ENCODE assay signal across 1 cellular context in genomic region chr1:29124366-29125236, GRCh38.
TF ChIP-seq lines count a peak whose summit lies in the region.

No MANE protein-coding gene starts in this region.

TF ChIP-seq in K562, 482 proteins besides CTCF, POLR2A, EP300 and RAD21 (continued from another document and continues in another):
- TF ChIP-seq ZBTB43 (CRISPR knock-in tag; IDR thresholded peaks at IDR 0.05) (no peak), SRF (CRISPR knock-in tag; IDR thresholded peaks at IDR 0.05) (no peak), ZNF134 (CRISPR knock-in tag; conservative IDR thresholded peaks at IDR 0.05) (no peak), ARID2 (IDR thresholded peaks at IDR 0.05) (no peak), ZNF79 (CRISPR knock-in tag; IDR thresholded peaks at IDR 0.05; ENCODE audit: low read depth) (no peak), ZNF143 (CRISPR knock-in tag; IDR thresholded peaks at IDR 0.05) (0 out of 2 replicates have a peak, but pooled peaks have one; percentile 25), THAP7 (CRISPR knock-in tag; IDR thresholded peaks at IDR 0.05) (no peak), ZNF197 (CRISPR knock-in tag; IDR thresholded peaks at IDR 0.05; ENCODE audit: low read depth) (no peak), TCF7 (IDR thresholded peaks at IDR 0.05; ENCODE audit: borderline replicate concordance) (no peak), CHD1 (IDR thresholded peaks at IDR 0.05; ENCODE audit: low read length) (no peak), ID3 (CRISPR knock-in tag; IDR thresholded peaks at IDR 0.05) (no peak), ID3 (tag; IDR thresholded peaks at IDR 0.05) (no peak), CBX2 (IDR thresholded peaks at IDR 0.05; ENCODE audit: insufficient read depth, low read length, poor library complexity, severe bottlenecking) (no peak), POLR3G (IDR thresholded peaks at IDR 0.05; ENCODE audit: extremely low read depth, insufficient read length, insufficient replicate concordance) (no peak), PRDM10 (IDR thresholded peaks at IDR 0.05; ENCODE audit: partially characterized antibody) (no peak), ARNT (IDR thresholded peaks at IDR 0.05) (no peak), MYC (IDR thresholded peaks at IDR 0.05; ENCODE audit: low read depth, low read length) (no peak), MYC (CRISPR knock-in tag; IDR thresholded peaks at IDR 0.05; ENCODE audit: borderline replicate concordance, low read depth) (0 out of 2 replicates have a peak, but pooled peaks have one; percentile 20), PBX2 (CRISPR knock-in tag; IDR thresholded peaks at IDR 0.05; ENCODE audit: low read depth) (no peak), PBX2 (tag; conservative IDR thresholded peaks at IDR 0.05; ENCODE audit: low read depth) (no peak), ZNF707 (CRISPR knock-in tag; conservative IDR thresholded peaks at IDR 0.05) (no peak), SETDB1 (IDR thresholded peaks at IDR 0.05; ENCODE audit: low read length) (no peak), HOMEZ (CRISPR knock-in tag; IDR thresholded peaks at IDR 0.05) (no peak), ZNF830 (CRISPR knock-in tag; IDR thresholded peaks at IDR 0.05) (no peak), EHMT2 (IDR thresholded peaks at IDR 0.05) (no peak), ZKSCAN1 (IDR thresholded peaks at IDR 0.05; ENCODE audit: low read depth, low read length) (no peak), DDX20 (tag; IDR thresholded peaks at IDR 0.05; ENCODE audit: low read depth) (no peak), TEAD4 (IDR thresholded peaks at IDR 0.05; ENCODE audit: low read length) (peak; percentile 91), TEAD4 (CRISPR knock-in tag; IDR thresholded peaks at IDR 0.05; ENCODE audit: borderline replicate concordance) (peak; percentile 99), CTBP1 (IDR thresholded peaks at IDR 0.05; ENCODE audit: borderline replicate concordance) (peak; percentile 64; the same call in 1 of the 2 replicates), KAT7 (CRISPR knock-in tag; IDR thresholded peaks at IDR 0.05; ENCODE audit: borderline replicate concordance) (no peak; the same call in 1 of the 2 replicates), CEBPB (tag; IDR thresholded peaks at IDR 0.05) (no peak), FIP1L1 (IDR thresholded peaks at IDR 0.05; ENCODE audit: low read depth, low read length, poor library complexity, severe bottlenecking) (peak; percentile 63), NR3C1 (CRISPR knock-in tag; IDR thresholded peaks at IDR 0.05) (no peak), POLR2G (IDR thresholded peaks at IDR 0.05; ENCODE audit: low read depth, low read length) (peak; percentile 82), ZNF778 (CRISPR knock-in tag; IDR thresholded peaks at IDR 0.05) (no peak), JUN (IDR thresholded peaks at IDR 0.05; ENCODE audit: borderline replicate concordance, low read depth, low read length) (no peak), JUN (CRISPR knock-in tag; IDR thresholded peaks at IDR 0.05; ENCODE audit: borderline replicate concordance) (no peak), PHF20 (IDR thresholded peaks at IDR 0.05; ENCODE audit: partially characterized antibody) (peak; percentile 36), NR4A1 (CRISPR knock-in tag; IDR thresholded peaks at IDR 0.05) (no peak), NR4A1 (tag; IDR thresholded peaks at IDR 0.05) (peak; percentile 35; the same call in 1 of the 2 replicates), DACH1 (IDR thresholded peaks at IDR 0.05; ENCODE audit: partially characterized antibody) (no peak), CEBPG (CRISPR knock-in tag; IDR thresholded peaks at IDR 0.05) (no peak), CEBPG (tag; conservative IDR thresholded peaks at IDR 0.05 in 1 of 2, IDR thresholded peaks at IDR 0.05 in 1 of 2) (no peak), HIVEP1 (CRISPR knock-in tag; IDR thresholded peaks at IDR 0.05) (no peak), IRF2 (CRISPR knock-in tag; IDR thresholded peaks at IDR 0.05) (no peak), MIER1 (IDR thresholded peaks at IDR 0.05; ENCODE audit: low read depth) (no peak), ERF (CRISPR knock-in tag; IDR thresholded peaks at IDR 0.05) (no peak), PATZ1 (CRISPR knock-in tag; IDR thresholded peaks at IDR 0.05; ENCODE audit: borderline replicate concordance) (no peak), NCOA4 (IDR thresholded peaks at IDR 0.05; ENCODE audit: partially characterized antibody) (no peak), ZNF41 (CRISPR knock-in tag; conservative IDR thresholded peaks at IDR 0.05) (no peak), ZEB2 (IDR thresholded peaks at IDR 0.05) (no peak), NUFIP1 (IDR thresholded peaks at IDR 0.05; ENCODE audit: partially characterized antibody) (no peak), ZNF512 (tag; IDR thresholded peaks at IDR 0.05) (no peak), SMARCC2 (IDR thresholded peaks at IDR 0.05; ENCODE audit: low read depth) (no peak), SMC3 (conservative IDR thresholded peaks at IDR 0.05; ENCODE audit: insufficient read depth, low read depth, low read length) (no peak; the same call in 1 of the 2 replicates), ZNF668 (CRISPR knock-in tag; IDR thresholded peaks at IDR 0.05) (no peak), HDAC8 (tag; IDR thresholded peaks at IDR 0.05) (no peak), TRIM28 (IDR thresholded peaks at IDR 0.05) (no peak), CBFA2T3 (IDR thresholded peaks at IDR 0.05) (no peak), ETS1 (conservative IDR thresholded peaks at IDR 0.05; ENCODE audit: control insufficient read depth, low read depth, low read length) (peak; percentile 9; the same call in 1 of the 2 replicates), PHF8 (IDR thresholded peaks at IDR 0.05; ENCODE audit: borderline replicate concordance, low read length) (peak; percentile 71; the same call in 1 of the 2 replicates)
